ENCODE assay signal across 9 cellular contexts in genomic region chr6:106547053-106547414, GRCh38.
DNase-seq lines count a peak whose midpoint lies in the region; ATAC-seq and TF ChIP-seq lines count a peak whose summit lies in the region.
"Had no signal": no experiment of that assay in that cellular context is flagged by ENCODE, and none has a peak within 500 bp of the region (broad histone marks: within the 10 kb centered on the region; RNA-seq: fewer than 3 reads in every experiment).

No MANE protein-coding gene starts in this region.

- H3K4me1 ChIP-seq in body of pancreas (no peaks in the 10 kb centered on the region), mucosa of descending colon (ENCODE audit: low read depth) (peaks cover 4% of the 10 kb centered on the region)

- 30 to 33% methylated on average over 5 of the region's 5 CpGs for WGBS in body of pancreas, 2 donors

- no peaks in the 10 kb centered on the region for H3K27me3 ChIP-seq in body of pancreas
- H3K27me3 ChIP-seq: esophagus muscularis mucosa had no signal

- no peak for TF ChIP-seq POLR2A in body of pancreas (IDR thresholded peaks at IDR 0.05)

- H3K36me3 ChIP-seq in body of pancreas (replicated peaks in 1 of 2; ENCODE audit: insufficient read depth in 1 of 2, low read depth in 2 of 2) = no peaks in the 10 kb centered on the region
- no peaks in the 10 kb centered on the region for H3K36me3 ChIP-seq in mucosa of descending colon (ENCODE audit: low read depth)
- H3K36me3 ChIP-seq: esophagus muscularis mucosa had no signal

- no peaks in the 10 kb centered on the region for H3K9me3 ChIP-seq in body of pancreas
- no peaks in the 10 kb centered on the region for H3K9me3 ChIP-seq in mucosa of descending colon
- H3K9me3 ChIP-seq: esophagus muscularis mucosa had no signal

- H3K27ac ChIP-seq in body of pancreas = peak overlapping the region in 3 of 4 donors; percentile 24 to 71 (median 38)

- TF ChIP-seq CTCF in body of pancreas (IDR thresholded peaks at IDR 0.05) = no peak
- TF ChIP-seq CTCF in mucosa of descending colon (IDR thresholded peaks at IDR 0.05) = no peak

- intact Hi-C loops in body of pancreas (cut with DNase I) = no loop called here
- intact Hi-C loops in mucosa of descending colon (cut with DNase I, micrococcal nuclease) = no loop called here

- H3K4me3 ChIP-seq in body of pancreas = no peak overlapping the region
- no peak overlapping the region for H3K4me3 ChIP-seq in mucosa of descending colon
- H3K4me3 ChIP-seq: esophagus muscularis mucosa had no signal

- ATAC-seq in body of pancreas = no peak
- ATAC-seq in mucosa of descending colon = peak; percentile 78
- no peak for ATAC-seq in HG02798 (IDR thresholded peaks at IDR 0.05; ENCODE audit: poor library complexity, unreplicated experiment)

- DNase-seq in DMS153 (lab: John Stamatoyannopoulos, UW) = peak; percentile 68
- DNase-seq in NCI-H1105 (lab: John Stamatoyannopoulos, UW) = peak; percentile 6
- no peak for DNase-seq in body of pancreas
- no peak for DNase-seq in mucosa of descending colon
- DNase-seq in stimulated activated CD4-positive, alpha-beta T cell treated with anti-CD3 and anti-CD28 coated beads, Interleukin-4, amount 100 ng/mL, for 1 hour = no peak
- DNase-seq in retina = no peak
- no peak for DNase-seq in stimulated activated naive CD4-positive, alpha-beta T cell treated with Interleukin-2 at 50 U/mL for 16 hours (lab: John Stamatoyannopoulos, UW)

Comparison
In these comparisons a context has a peak if more than half of its experiments do, and no peak if none do; other contexts are left out.
1. DNase-seq: peak in DMS153 (single experiment) and NCI-H1105 (single experiment); none in body of pancreas (0 of 4), mucosa of descending colon (0 of 3), stimulated activated CD4-positive, alpha-beta T cell treated with anti-CD3 and anti-CD28 coated beads, Interleukin-4, amount 100 ng/mL, for 1 hour (single experiment), retina (single experiment) and stimulated activated naive CD4-positive, alpha-beta T cell treated with Interleukin-2 at 50 U/mL for 16 hours (single experiment).